1 cellular context compared by ENCODE assay signal in genomic region chr3:122383915-122384697, GRCh38.
TF ChIP-seq lines count a peak whose summit lies in the region.

Gene FAM162A (plus strand): TSS chr3:122384182. CDS start chr3:122384266, 84 bp downstream.

TF ChIP-seq in HepG2, 621 proteins besides CTCF, POLR2A, EP300 and RAD21 (continued from another document and continues in another):
- TF ChIP-seq HNF1B (CRISPR knock-in tag; IDR thresholded peaks at IDR 0.05), result peak; percentile 73; the same call in 1 of the 2 replicates
- TF ChIP-seq, protein P1, sequence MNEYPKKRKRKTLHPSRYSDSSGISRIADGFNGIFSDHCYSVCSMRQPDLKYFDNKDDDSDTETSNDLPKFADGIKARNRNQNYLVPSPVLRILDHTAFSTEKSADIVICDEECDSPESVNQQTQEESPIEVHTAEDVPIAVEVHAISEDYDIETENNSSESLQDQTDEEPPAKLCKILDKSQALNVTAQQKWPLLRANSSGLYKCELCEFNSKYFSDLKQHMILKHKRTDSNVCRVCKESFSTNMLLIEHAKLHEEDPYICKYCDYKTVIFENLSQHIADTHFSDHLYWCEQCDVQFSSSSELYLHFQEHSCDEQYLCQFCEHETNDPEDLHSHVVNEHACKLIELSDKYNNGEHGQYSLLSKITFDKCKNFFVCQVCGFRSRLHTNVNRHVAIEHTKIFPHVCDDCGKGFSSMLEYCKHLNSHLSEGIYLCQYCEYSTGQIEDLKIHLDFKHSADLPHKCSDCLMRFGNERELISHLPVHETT (CRISPR knock-in tag; conservative IDR thresholded peaks at IDR 0.05), result peak; percentile 82; the same call in 1 of the 2 replicates
- TF ChIP-seq ZNF350 (CRISPR knock-in tag; IDR thresholded peaks at IDR 0.05; ENCODE audit: borderline replicate concordance, low read depth), result peak; percentile 65; the same call in 1 of the 2 replicates
- TF ChIP-seq HOXA7 (CRISPR knock-in tag; IDR thresholded peaks at IDR 0.05), result no peak
- TF ChIP-seq ZNF703 (CRISPR knock-in tag; IDR thresholded peaks at IDR 0.05; ENCODE audit: borderline replicate concordance), result no peak
- 0 out of 2 replicates have a peak, but pooled peaks have one; percentile 74 for TF ChIP-seq ZNF567 (CRISPR knock-in tag; IDR thresholded peaks at IDR 0.05; ENCODE audit: borderline replicate concordance)
- peak; percentile 83 for TF ChIP-seq KLF6 (CRISPR knock-in tag; IDR thresholded peaks at IDR 0.05)
- peak; percentile 89; the same call in 1 of the 2 replicates for TF ChIP-seq NFKB2 (CRISPR knock-in tag; IDR thresholded peaks at IDR 0.05; ENCODE audit: borderline replicate concordance)
- TF ChIP-seq LCORL (IDR thresholded peaks at IDR 0.05), result no peak
- peak; percentile 90 for TF ChIP-seq LCORL (CRISPR knock-in tag; IDR thresholded peaks at IDR 0.05)
- TF ChIP-seq, protein P2, sequence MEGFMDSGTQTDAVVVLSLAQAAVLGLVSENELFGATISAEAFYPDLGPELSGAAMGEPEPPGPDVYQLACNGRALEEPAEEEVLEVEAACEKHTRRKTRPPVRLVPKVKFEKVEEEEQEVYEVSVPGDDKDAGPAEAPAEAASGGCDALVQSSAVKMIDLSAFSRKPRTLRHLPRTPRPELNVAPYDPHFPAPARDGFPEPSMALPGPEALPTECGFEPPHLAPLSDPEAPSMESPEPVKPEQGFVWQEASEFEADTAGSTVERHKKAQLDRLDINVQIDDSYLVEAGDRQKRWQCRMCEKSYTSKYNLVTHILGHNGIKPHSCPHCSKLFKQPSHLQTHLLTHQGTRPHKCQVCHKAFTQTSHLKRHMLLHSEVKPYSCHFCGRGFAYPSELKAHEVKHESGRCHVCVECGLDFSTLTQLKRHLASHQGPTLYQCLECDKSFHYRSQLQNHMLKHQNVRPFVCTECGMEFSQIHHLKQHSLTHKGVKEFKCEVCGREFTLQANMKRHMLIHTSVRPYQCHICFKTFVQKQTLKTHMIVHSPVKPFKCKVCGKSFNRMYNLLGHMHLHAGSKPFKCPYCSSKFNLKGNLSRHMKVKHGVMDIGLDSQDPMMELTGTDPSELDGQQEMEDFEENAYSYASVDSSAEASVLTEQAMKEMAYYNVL (CRISPR knock-in tag; IDR thresholded peaks at IDR 0.05; ENCODE audit: borderline replicate concordance), result peak; percentile 85; the same call in 1 of the 2 replicates
- TF ChIP-seq NBN (conservative IDR thresholded peaks at IDR 0.05), result no peak
- TF ChIP-seq MXI1 (IDR thresholded peaks at IDR 0.05; ENCODE audit: borderline replicate concordance, low read depth, low read length), result peak; percentile 96; the same call in 1 of the 3 replicates
- TF ChIP-seq, protein P3, sequence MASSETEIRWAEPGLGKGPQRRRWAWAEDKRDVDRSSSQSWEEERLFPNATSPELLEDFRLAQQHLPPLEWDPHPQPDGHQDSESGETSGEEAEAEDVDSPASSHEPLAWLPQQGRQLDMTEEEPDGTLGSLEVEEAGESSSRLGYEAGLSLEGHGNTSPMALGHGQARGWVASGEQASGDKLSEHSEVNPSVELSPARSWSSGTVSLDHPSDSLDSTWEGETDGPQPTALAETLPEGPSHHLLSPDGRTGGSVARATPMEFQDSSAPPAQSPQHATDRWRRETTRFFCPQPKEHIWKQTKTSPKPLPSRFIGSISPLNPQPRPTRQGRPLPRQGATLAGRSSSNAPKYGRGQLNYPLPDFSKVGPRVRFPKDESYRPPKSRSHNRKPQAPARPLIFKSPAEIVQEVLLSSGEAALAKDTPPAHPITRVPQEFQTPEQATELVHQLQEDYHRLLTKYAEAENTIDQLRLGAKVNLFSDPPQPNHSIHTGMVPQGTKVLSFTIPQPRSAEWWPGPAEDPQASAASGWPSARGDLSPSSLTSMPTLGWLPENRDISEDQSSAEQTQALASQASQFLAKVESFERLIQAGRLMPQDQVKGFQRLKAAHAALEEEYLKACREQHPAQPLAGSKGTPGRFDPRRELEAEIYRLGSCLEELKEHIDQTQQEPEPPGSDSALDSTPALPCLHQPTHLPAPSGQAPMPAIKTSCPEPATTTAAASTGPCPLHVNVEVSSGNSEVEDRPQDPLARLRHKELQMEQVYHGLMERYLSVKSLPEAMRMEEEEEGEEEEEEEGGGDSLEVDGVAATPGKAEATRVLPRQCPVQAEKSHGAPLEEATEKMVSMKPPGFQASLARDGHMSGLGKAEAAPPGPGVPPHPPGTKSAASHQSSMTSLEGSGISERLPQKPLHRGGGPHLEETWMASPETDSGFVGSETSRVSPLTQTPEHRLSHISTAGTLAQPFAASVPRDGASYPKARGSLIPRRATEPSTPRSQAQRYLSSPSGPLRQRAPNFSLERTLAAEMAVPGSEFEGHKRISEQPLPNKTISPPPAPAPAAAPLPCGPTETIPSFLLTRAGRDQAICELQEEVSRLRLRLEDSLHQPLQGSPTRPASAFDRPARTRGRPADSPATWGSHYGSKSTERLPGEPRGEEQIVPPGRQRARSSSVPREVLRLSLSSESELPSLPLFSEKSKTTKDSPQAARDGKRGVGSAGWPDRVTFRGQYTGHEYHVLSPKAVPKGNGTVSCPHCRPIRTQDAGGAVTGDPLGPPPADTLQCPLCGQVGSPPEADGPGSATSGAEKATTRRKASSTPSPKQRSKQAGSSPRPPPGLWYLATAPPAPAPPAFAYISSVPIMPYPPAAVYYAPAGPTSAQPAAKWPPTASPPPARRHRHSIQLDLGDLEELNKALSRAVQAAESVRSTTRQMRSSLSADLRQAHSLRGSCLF (CRISPR knock-in tag; IDR thresholded peaks at IDR 0.05; ENCODE audit: borderline replicate concordance), result no peak
- TF ChIP-seq, protein P4, sequence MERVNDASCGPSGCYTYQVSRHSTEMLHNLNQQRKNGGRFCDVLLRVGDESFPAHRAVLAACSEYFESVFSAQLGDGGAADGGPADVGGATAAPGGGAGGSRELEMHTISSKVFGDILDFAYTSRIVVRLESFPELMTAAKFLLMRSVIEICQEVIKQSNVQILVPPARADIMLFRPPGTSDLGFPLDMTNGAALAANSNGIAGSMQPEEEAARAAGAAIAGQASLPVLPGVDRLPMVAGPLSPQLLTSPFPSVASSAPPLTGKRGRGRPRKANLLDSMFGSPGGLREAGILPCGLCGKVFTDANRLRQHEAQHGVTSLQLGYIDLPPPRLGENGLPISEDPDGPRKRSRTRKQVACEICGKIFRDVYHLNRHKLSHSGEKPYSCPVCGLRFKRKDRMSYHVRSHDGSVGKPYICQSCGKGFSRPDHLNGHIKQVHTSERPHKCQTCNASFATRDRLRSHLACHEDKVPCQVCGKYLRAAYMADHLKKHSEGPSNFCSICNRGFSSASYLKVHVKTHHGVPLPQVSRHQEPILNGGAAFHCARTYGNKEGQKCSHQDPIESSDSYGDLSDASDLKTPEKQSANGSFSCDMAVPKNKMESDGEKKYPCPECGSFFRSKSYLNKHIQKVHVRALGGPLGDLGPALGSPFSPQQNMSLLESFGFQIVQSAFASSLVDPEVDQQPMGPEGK (CRISPR knock-in tag; IDR thresholded peaks at IDR 0.05), result peak; percentile 71
- peak; percentile 85; the same call in 1 of the 2 replicates for TF ChIP-seq AKAP8 (CRISPR knock-in tag; IDR thresholded peaks at IDR 0.05)
- TF ChIP-seq ZNF513 (CRISPR knock-in tag; conservative IDR thresholded peaks at IDR 0.05), result 0 out of 2 replicates have a peak, but pooled peaks have one; percentile 46
- no peak for TF ChIP-seq SNAI1 (CRISPR knock-in tag; IDR thresholded peaks at IDR 0.05; ENCODE audit: borderline replicate concordance)
- no peak for TF ChIP-seq ZNF20 (CRISPR knock-in tag; IDR thresholded peaks at IDR 0.05)
- TF ChIP-seq ZNF572 (CRISPR knock-in tag; IDR thresholded peaks at IDR 0.05), result no peak
- TF ChIP-seq ATF3 (CRISPR knock-in tag; IDR thresholded peaks at IDR 0.05), result peak; percentile 53; the same call in 1 of the 2 replicates
- TF ChIP-seq, protein P5, sequence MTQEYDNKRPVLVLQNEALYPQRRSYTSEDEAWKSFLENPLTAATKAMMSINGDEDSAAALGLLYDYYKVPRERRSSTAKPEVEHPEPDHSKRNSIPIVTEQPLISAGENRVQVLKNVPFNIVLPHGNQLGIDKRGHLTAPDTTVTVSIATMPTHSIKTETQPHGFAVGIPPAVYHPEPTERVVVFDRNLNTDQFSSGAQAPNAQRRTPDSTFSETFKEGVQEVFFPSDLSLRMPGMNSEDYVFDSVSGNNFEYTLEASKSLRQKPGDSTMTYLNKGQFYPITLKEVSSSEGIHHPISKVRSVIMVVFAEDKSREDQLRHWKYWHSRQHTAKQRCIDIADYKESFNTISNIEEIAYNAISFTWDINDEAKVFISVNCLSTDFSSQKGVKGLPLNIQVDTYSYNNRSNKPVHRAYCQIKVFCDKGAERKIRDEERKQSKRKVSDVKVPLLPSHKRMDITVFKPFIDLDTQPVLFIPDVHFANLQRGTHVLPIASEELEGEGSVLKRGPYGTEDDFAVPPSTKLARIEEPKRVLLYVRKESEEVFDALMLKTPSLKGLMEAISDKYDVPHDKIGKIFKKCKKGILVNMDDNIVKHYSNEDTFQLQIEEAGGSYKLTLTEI (CRISPR knock-in tag; conservative IDR thresholded peaks at IDR 0.05), result no peak
- peak; percentile 87 for TF ChIP-seq KMT2B (CRISPR knock-in tag; IDR thresholded peaks at IDR 0.05)
- TF ChIP-seq, protein P6, sequence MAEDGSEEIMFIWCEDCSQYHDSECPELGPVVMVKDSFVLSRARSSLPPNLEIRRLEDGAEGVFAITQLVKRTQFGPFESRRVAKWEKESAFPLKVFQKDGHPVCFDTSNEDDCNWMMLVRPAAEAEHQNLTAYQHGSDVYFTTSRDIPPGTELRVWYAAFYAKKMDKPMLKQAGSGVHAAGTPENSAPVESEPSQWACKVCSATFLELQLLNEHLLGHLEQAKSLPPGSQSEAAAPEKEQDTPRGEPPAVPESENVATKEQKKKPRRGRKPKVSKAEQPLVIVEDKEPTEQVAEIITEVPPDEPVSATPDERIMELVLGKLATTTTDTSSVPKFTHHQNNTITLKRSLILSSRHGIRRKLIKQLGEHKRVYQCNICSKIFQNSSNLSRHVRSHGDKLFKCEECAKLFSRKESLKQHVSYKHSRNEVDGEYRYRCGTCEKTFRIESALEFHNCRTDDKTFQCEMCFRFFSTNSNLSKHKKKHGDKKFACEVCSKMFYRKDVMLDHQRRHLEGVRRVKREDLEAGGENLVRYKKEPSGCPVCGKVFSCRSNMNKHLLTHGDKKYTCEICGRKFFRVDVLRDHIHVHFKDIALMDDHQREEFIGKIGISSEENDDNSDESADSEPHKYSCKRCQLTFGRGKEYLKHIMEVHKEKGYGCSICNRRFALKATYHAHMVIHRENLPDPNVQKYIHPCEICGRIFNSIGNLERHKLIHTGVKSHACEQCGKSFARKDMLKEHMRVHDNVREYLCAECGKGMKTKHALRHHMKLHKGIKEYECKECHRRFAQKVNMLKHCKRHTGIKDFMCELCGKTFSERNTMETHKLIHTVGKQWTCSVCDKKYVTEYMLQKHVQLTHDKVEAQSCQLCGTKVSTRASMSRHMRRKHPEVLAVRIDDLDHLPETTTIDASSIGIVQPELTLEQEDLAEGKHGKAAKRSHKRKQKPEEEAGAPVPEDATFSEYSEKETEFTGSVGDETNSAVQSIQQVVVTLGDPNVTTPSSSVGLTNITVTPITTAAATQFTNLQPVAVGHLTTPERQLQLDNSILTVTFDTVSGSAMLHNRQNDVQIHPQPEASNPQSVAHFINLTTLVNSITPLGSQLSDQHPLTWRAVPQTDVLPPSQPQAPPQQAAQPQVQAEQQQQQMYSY (CRISPR knock-in tag; IDR thresholded peaks at IDR 0.05), result peak; percentile 82
- no peak for TF ChIP-seq POLR2AphosphoS2 (IDR thresholded peaks at IDR 0.05; ENCODE audit: low read depth, low read length)
- peak; percentile 87 for TF ChIP-seq ZMAT3 (CRISPR knock-in tag; conservative IDR thresholded peaks at IDR 0.05)
